Comparison of ENCODE assay signal across 8 cellular contexts in genomic region chr1:220272047-220272840, GRCh38. TPM values are rescaled to one million over a fixed set of nuclear protein-coding genes. Genes with fewer than 3 reads are reported as not detected.
DNase-seq lines count a peak whose midpoint lies in the region; ATAC-seq and TF ChIP-seq lines count a peak whose summit lies in the region.

Gene RAB3GAP2, minus strand, starts transcription at chr1:220272453. Its CDS starts 116 bp downstream, at chr1:220272337.

- peak; percentile 97 to 98 for ATAC-seq in natural killer cell treated with Interleukin-12 subunit alpha and Interleukin-12 subunit beta and Interleukin-15 and Interleukin-18, amount 100 ng/mL, for 72 hours
- peak; percentile 96 for ATAC-seq in stimulated activated naive CD8-positive, alpha-beta T cell treated with anti-CD3 and anti-CD28 coated beads, Interleukin-15, Interleukin-2, amounts not matched to agents 100 U/mL and 50 U/mL, for 24 hours

- H3K36me3 Mint-ChIP-seq in natural killer cell treated with Interleukin-12 subunit alpha and Interleukin-12 subunit beta and Interleukin-15 and Interleukin-18, amount 100 ng/mL, for 72 hours = peaks cover 9% of the 10 kb centered on the region

- H3K4me3 Mint-ChIP-seq in natural killer cell treated with Interleukin-12 subunit alpha and Interleukin-12 subunit beta and Interleukin-15 and Interleukin-18, amount 100 ng/mL, for 72 hours = no peak within 1 kb of the TSS

- no peak for TF ChIP-seq CTCF in LNCaP clone FGC (IDR thresholded peaks at IDR 0.05; ENCODE audit: control insufficient read depth, extremely low read depth, insufficient read depth)
- TF ChIP-seq CTCF in fibroblast of pulmonary artery (IDR thresholded peaks at IDR 0.05; ENCODE audit: low read length, missing control alignments) = no peak

- no peak within 1 kb of the TSS for H3K27ac Mint-ChIP-seq in natural killer cell treated with Interleukin-12 subunit alpha and Interleukin-12 subunit beta and Interleukin-15 and Interleukin-18, amount 100 ng/mL, for 72 hours

- peak within 1 kb of the TSS; percentile 93 for H3K4me3 ChIP-seq in LNCaP clone FGC (ENCODE audit: low read depth, low read length)
- peak within 1 kb of the TSS; percentile 94 for H3K4me3 ChIP-seq in fibroblast of pulmonary artery (replicated peaks; ENCODE audit: low read depth, low read length)

- DNase-seq in EL = peak; percentile 94
- DNase-seq in H4 (ENCODE audit: low spot score) = peak; percentile 88
- peak; percentile 84 for DNase-seq in LNCaP clone FGC (ENCODE audit: low read depth)
- DNase-seq in RPMI8226 = peak; percentile 99
- peak; percentile 90 to 95 for DNase-seq in activated T-helper 1 cell treated with anti-CD3 and anti-CD28 coated beads, Interleukin-2, amount 50 U/mL, for 16 hours (ENCODE audit: low read depth in 1 of 2, low spot score in 1 of 2)
- DNase-seq in fibroblast of pulmonary artery (ENCODE audit: low read depth) = peak; percentile 93
- peak; percentile 97 for DNase-seq in natural killer cell treated with Interleukin-12 subunit alpha and Interleukin-12 subunit beta and Interleukin-15 and Interleukin-18, amount 100 ng/mL, for 72 hours (ENCODE audit: low spot score)
- peak; percentile 97 for DNase-seq in stimulated activated naive CD8-positive, alpha-beta T cell treated with anti-CD3 and anti-CD28 coated beads, Interleukin-15, Interleukin-2, amounts not matched to agents 100 U/mL and 50 U/mL, for 24 hours

- no peaks in the 10 kb centered on the region for H3K9me3 Mint-ChIP-seq in natural killer cell treated with Interleukin-12 subunit alpha and Interleukin-12 subunit beta and Interleukin-15 and Interleukin-18, amount 100 ng/mL, for 72 hours

- peaks cover 14 to 20% of the 10 kb centered on the region in 2 donors for H3K4me1 Mint-ChIP-seq in natural killer cell treated with Interleukin-12 subunit alpha and Interleukin-12 subunit beta and Interleukin-15 and Interleukin-18, amount 100 ng/mL, for 72 hours (ENCODE audit: low read depth in 2 of 2)

- peaks cover 23 to 27% of the 10 kb centered on the region in 2 donors for H3K27me3 Mint-ChIP-seq in natural killer cell treated with Interleukin-12 subunit alpha and Interleukin-12 subunit beta and Interleukin-15 and Interleukin-18, amount 100 ng/mL, for 72 hours

RNA-seq across cellular contexts. Expression of gene RAB3GAP2, which starts in this region (rescaled TPM):
- 8.3 and 10.6 TPM in 2 replicates for total RNA-seq in H4 (2014; rRNA removed; shearing (Covaris generic))
- total RNA-seq in natural killer cell treated with Interleukin-12 subunit alpha and Interleukin-12 subunit beta and Interleukin-15 and Interleukin-18, amount 100 ng/mL, for 72 hours = 10 to 100 TPM; 50.0 to 63.7 TPM

Comparison
In these comparisons a context has a peak if more than half of its experiments do, and no peak if none do; other contexts are left out.
1. Peak in every context shown above with its lines: DNase-seq, ATAC-seq and H3K4me3 ChIP-seq.